Comparison of ENCODE assay signal across 8 cellular contexts in the genomic region with DNA sequence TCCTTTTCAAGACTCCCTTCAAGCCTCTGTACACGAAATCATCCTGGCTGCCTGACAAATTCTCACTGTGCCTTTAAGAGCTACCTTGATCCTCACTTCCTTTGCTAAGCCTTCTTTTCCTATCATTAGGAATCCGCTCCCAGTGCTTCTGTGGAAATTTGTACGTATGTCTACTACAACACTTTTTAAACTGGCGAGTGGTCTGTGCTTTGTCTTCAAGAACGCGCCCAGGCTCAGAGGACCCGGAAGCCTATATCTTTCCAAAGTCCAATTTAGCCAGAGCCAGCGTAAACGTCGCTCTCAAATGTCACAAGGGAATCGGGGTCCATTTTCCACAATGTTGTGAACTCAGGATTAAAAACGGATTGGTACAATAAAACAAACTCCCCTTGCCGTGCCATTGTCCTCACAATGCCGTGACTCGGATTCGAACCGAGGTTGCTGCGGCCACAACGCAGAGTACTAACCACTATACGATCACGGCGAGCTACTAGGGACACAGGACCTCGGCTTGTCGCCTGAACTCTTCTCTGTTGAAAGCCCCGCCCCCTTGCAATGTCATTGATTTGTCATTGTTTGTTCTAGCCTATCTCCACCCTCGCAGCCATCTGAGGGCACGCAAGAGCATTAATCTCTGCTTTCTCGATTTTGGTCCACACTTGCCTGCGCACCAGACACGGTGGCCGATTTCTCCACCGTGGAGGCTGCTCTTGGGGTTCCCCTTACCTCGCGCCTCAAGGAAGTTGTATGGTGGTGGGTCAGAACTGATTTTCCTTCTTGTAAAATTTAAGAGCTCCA.
DNase-seq lines count a peak whose midpoint lies in the region; ATAC-seq and TF ChIP-seq lines count a peak whose summit lies in the region.

No MANE protein-coding gene starts in this region.

- DNase-seq in AG08396 (ENCODE audit: low spot score) (peak; percentile 70), NCI-H446 (lab: John Stamatoyannopoulos, UW) (peak; percentile 85 to 94), choroid plexus epithelial cell (ENCODE audit: low read depth) (peak; percentile 91), left kidney (ENCODE audit: low read depth, low spot score) (peak; percentile 97)
- peak; percentile 96 for DNase-seq in stimulated activated CD4-positive, alpha-beta T cell treated with anti-CD3 and anti-CD28 coated beads, Interleukin-1b, Interleukin-23, amount 100 ng/mL, for 48 hours

- in situ Hi-C loops in GM18951 (cut with MboI; ENCODE audit: low sequenced_read_pairs, unreplicated experiment) = loop anchor here (10.0 kb wide), 1 partner anchor 205 kb away; a partner anchor contains a TSS

- peak; percentile 49 for ATAC-seq in HG03175 (IDR thresholded peaks at IDR 0.05; ENCODE audit: unreplicated experiment)
- ATAC-seq in activated CD4-positive, CD25-positive, alpha-beta regulatory T cell treated with anti-CD3 and anti-CD28 coated beads, Interleukin-2, amount 50 U/mL, for 24 hours = peak; percentile 55 to 62

- TF ChIP-seq POLR2A in GM18951 (IDR thresholded peaks at IDR 0.05; ENCODE audit: extremely low read depth, insufficient read depth, insufficient read length) = peak; percentile 67

- no peak for TF ChIP-seq CTCF in choroid plexus epithelial cell (conservative IDR thresholded peaks at IDR 0.05; ENCODE audit: low read depth, low read length)

- peak overlapping the region; percentile 90 for H3K4me3 ChIP-seq in choroid plexus epithelial cell (ENCODE audit: low read depth, low read length)

Comparison
In these comparisons a context has a peak if more than half of its experiments do, and no peak if none do; other contexts are left out.
1. Peak in every context shown above with its lines: DNase-seq, ATAC-seq and H3K4me3 ChIP-seq.